In genomic region chr4:123365412-123365811, GRCh38 we compare ENCODE assay signal across 15 cellular contexts.
"Had no signal": no experiment of that assay in that cellular context is flagged by ENCODE, and none has a peak within 500 bp of the region (broad histone marks: within the 10 kb centered on the region; RNA-seq: fewer than 3 reads in every experiment).

No MANE protein-coding gene starts in this region.

- H3K27ac Mint-ChIP-seq: dendritic cell treated with granulocyte-macrophage colony-stimulating factor and Interleukin-4, amounts not matched to agents 40 ng/mL and 50 ng/mL, for 4 days; effector memory CD8-positive, alpha-beta T cell had no signal

- H3K27ac ChIP-seq: epithelial cell of prostate, foreskin keratinocyte, hepatocyte, right atrium auricular region had no signal

- H3K4me3 Mint-ChIP-seq: dendritic cell treated with granulocyte-macrophage colony-stimulating factor and Interleukin-4, amounts not matched to agents 40 ng/mL and 50 ng/mL, for 4 days; effector memory CD8-positive, alpha-beta T cell; naive thymus-derived CD8-positive, alpha-beta T cell; neural crest cell had no signal

- H3K4me3 ChIP-seq: hepatocyte, right atrium auricular region, smooth muscle cell had no signal

- DNase-seq: effector memory CD8-positive, alpha-beta T cell; kidney glomerular epithelial cell; mesendoderm; naive thymus-derived CD8-positive, alpha-beta T cell; posterior cingulate gyrus; stimulated activated CD4-positive, alpha-beta T cell treated with anti-CD3 and anti-CD28 coated beads, Interleukin-2, amount 100 ng/mL, for 48 hours; stimulated activated naive CD4-positive, alpha-beta T cell treated with Interleukin-2 at 50 U/mL for 16 hours; trophoblast cell had no signal

- H3K36me3 ChIP-seq: right atrium auricular region had no signal

- H3K4me2 ChIP-seq: hepatocyte, smooth muscle cell had no signal

- H3K9me3 Mint-ChIP-seq: dendritic cell treated with granulocyte-macrophage colony-stimulating factor and Interleukin-4, amounts not matched to agents 40 ng/mL and 50 ng/mL, for 4 days; effector memory CD8-positive, alpha-beta T cell; naive thymus-derived CD8-positive, alpha-beta T cell had no signal

- H3K27me3 ChIP-seq: foreskin keratinocyte, hepatocyte, right atrium auricular region had no signal

- H3K27me3 Mint-ChIP-seq: dendritic cell treated with granulocyte-macrophage colony-stimulating factor and Interleukin-4, amounts not matched to agents 40 ng/mL and 50 ng/mL, for 4 days had no signal

- ATAC-seq: effector memory CD8-positive, alpha-beta T cell; naive thymus-derived CD8-positive, alpha-beta T cell had no signal

- H3K36me3 Mint-ChIP-seq: naive thymus-derived CD8-positive, alpha-beta T cell had no signal

- H3K79me2 ChIP-seq: hepatocyte had no signal

- H2AFZ ChIP-seq: hepatocyte had no signal
